Comparison of ENCODE assay signal across 10 cellular contexts in genomic region chr7:75623390-75624133, GRCh38.
DNase-seq lines count a peak whose midpoint lies in the region; ATAC-seq, FAIRE-seq and TF ChIP-seq lines count a peak whose summit lies in the region.
"Had no signal": no experiment of that assay in that cellular context is flagged by ENCODE, and none has a peak within 500 bp of the region (broad histone marks: within the 10 kb centered on the region; RNA-seq: fewer than 3 reads in every experiment).

No MANE protein-coding gene starts in this region.

- H3K4ac ChIP-seq in mesenchymal stem cell (ENCODE audit: low read depth in 1 of 2, low read length in 2 of 2) = peak overlapping the region; percentile 2 to 57

- no peak for TF ChIP-seq CTCF in thoracic aorta (IDR thresholded peaks at IDR 0.05)

- H3K23ac ChIP-seq in mesenchymal stem cell (ENCODE audit: low read length in 2 of 2) = peak overlapping the region in 1 of 2 experiments; percentile 3

- H3K4me1 ChIP-seq in mesenchymal stem cell (ENCODE audit: control insufficient read depth, insufficient read depth, low read depth, low read length) (peaks cover 9% of the 10 kb centered on the region), thoracic aorta (ENCODE audit: control insufficient read depth in 1 of 2, low read depth in 2 of 2) (peaks cover 11 to 27% of the 10 kb centered on the region in 2 donors)

- peaks cover 17% of the 10 kb centered on the region for H3K79me1 ChIP-seq in mesenchymal stem cell (replicated peaks; ENCODE audit: low read length, poor library complexity, severe bottlenecking)

- peak overlapping the region; percentile 66 for H4K8ac ChIP-seq in mesenchymal stem cell (ENCODE audit: low read length)

- no peak overlapping the region for H2AK5ac ChIP-seq in mesenchymal stem cell (ENCODE audit: low read length, severe bottlenecking)

- H3K27me3 ChIP-seq in mesenchymal stem cell (ENCODE audit: control insufficient read depth in 1 of 2, insufficient read depth in 1 of 2, low read length in 2 of 2) (no peaks in the 10 kb centered on the region), thoracic aorta (replicated peaks; ENCODE audit: insufficient read depth) (no peaks in the 10 kb centered on the region)

- no peak overlapping the region for H3K4me2 ChIP-seq in mesenchymal stem cell (ENCODE audit: low read length, poor library complexity, severe bottlenecking)
- H3K4me2 ChIP-seq: PC-9 had no signal

- no peak overlapping the region for H3K4me3 Mint-ChIP-seq in T-helper 1 cell treated with Interleukin-12 subunit alpha and Interleukin-12 subunit beta and Interleukin-4 antibody, amounts not matched to agents 30 μg/mL and 1 μg/mL, for 36 hours

- H3K18ac ChIP-seq in mesenchymal stem cell (ENCODE audit: low read depth in 1 of 2, low read length in 2 of 2) = peak overlapping the region; percentile 67 to 74

- H3K27ac ChIP-seq in mesenchymal stem cell (ENCODE audit: low read length, poor library complexity, severe bottlenecking) = peak overlapping the region; percentile 39
- H3K27ac ChIP-seq in thoracic aorta = peak overlapping the region; percentile 65 to 76
- H3K27ac ChIP-seq: PC-9 had no signal

- 92% methylated on average over 13 of the region's 16 CpGs for whole genome bisulfite sequencing in mesenchymal stem cell

- no peaks in the 10 kb centered on the region for H3K4me1 Mint-ChIP-seq in T-helper 1 cell treated with Interleukin-12 subunit alpha and Interleukin-12 subunit beta and Interleukin-4 antibody, amounts not matched to agents 30 μg/mL and 1 μg/mL, for 36 hours (ENCODE audit: low read depth)

- H4K91ac ChIP-seq in mesenchymal stem cell (ENCODE audit: low read length) = peak overlapping the region; percentile 77

- H3K4me3 ChIP-seq in mesenchymal stem cell (ENCODE audit: insufficient read depth in 1 of 2, low read depth in 1 of 2, low read length in 2 of 2) = no peak overlapping the region
- H3K4me3 ChIP-seq in thoracic aorta = no peak overlapping the region
- H3K4me3 ChIP-seq: PC-9 had no signal

- peak overlapping the region in 1 of 2 experiments; percentile 85 for H3K14ac ChIP-seq in mesenchymal stem cell (ENCODE audit: low read length in 2 of 2)

- H2AFZ ChIP-seq in mesenchymal stem cell (ENCODE audit: low read depth, low read length) = no peak overlapping the region
- H2AFZ ChIP-seq: PC-9 had no signal

- peak overlapping the region; percentile 47 to 49 for H2BK12ac ChIP-seq in mesenchymal stem cell (ENCODE audit: low read length in 2 of 2)

- H2BK5ac ChIP-seq in mesenchymal stem cell (ENCODE audit: low read depth, low read length, poor library complexity, severe bottlenecking) = no peak overlapping the region

- peaks cover 12% of the 10 kb centered on the region for H3K9me3 Mint-ChIP-seq in T-helper 1 cell treated with Interleukin-12 subunit alpha and Interleukin-12 subunit beta and Interleukin-4 antibody, amounts not matched to agents 30 μg/mL and 1 μg/mL, for 36 hours

- no peaks in the 10 kb centered on the region for H3K27me3 Mint-ChIP-seq in T-helper 1 cell treated with Interleukin-12 subunit alpha and Interleukin-12 subunit beta and Interleukin-4 antibody, amounts not matched to agents 30 μg/mL and 1 μg/mL, for 36 hours (ENCODE audit: low read depth)

- ATAC-seq in thoracic aorta (ENCODE audit: insufficient number of reproducible peaks, low FRiP score, low read depth) = no peak
- ATAC-seq in GM18502 (IDR thresholded peaks at IDR 0.05; ENCODE audit: poor library complexity, unreplicated experiment) = no peak

- H3K27ac Mint-ChIP-seq in T-helper 1 cell treated with Interleukin-12 subunit alpha and Interleukin-12 subunit beta and Interleukin-4 antibody, amounts not matched to agents 30 μg/mL and 1 μg/mL, for 36 hours = peak overlapping the region; percentile 24

- H3K36me3 ChIP-seq in mesenchymal stem cell (ENCODE audit: control insufficient read depth in 1 of 2, insufficient read depth in 2 of 2, low read depth in 1 of 2, low read length in 2 of 2) (peaks cover 0 to 12% of the 10 kb centered on the region in 2 experiments), thoracic aorta (no peaks in the 10 kb centered on the region)

- no peak overlapping the region for H3K9ac ChIP-seq in mesenchymal stem cell (ENCODE audit: low read length)

- no peak for DNase-seq in T-helper 1 cell
- peak; percentile 90 for DNase-seq in cerebellum (ENCODE audit: low spot score)
- peak; percentile 47 for DNase-seq in mesenchymal stem cell
- DNase-seq in thoracic aorta (ENCODE audit: low spot score) = no peak
- no peak for DNase-seq in HTR-8/SVneo (ENCODE audit: insufficient read length, low spot score)
- DNase-seq in stimulated activated CD4-positive, alpha-beta T cell treated with anti-CD3 and anti-CD28 coated beads, Interleukin-4, amount 100 ng/mL, for 24 hours = no peak
- DNase-seq: activated CD4-positive, alpha-beta T cell treated with anti-CD3 and anti-CD28 coated beads, Interleukin-2, amount 50 U/mL, for 1 hour; PC-9 had no signal

- peak overlapping the region; percentile 57 for H2BK120ac ChIP-seq in mesenchymal stem cell (ENCODE audit: low read depth, low read length)

- no peaks in the 10 kb centered on the region for H3K36me3 Mint-ChIP-seq in T-helper 1 cell treated with Interleukin-12 subunit alpha and Interleukin-12 subunit beta and Interleukin-4 antibody, amounts not matched to agents 30 μg/mL and 1 μg/mL, for 36 hours (ENCODE audit: low read depth)

- FAIRE-seq in HTR-8/SVneo (lab: Jason Lieb, UNC) = no peak

- H2BK15ac ChIP-seq in mesenchymal stem cell (ENCODE audit: low read depth, poor library complexity, severe bottlenecking) = peak overlapping the region; percentile 73

- H3K9me3 ChIP-seq in mesenchymal stem cell (ENCODE audit: control insufficient read depth, low read length) (peaks cover 18% of the 10 kb centered on the region), thoracic aorta (no peaks in the 10 kb centered on the region)

Comparison
In these comparisons a context has a peak if more than half of its experiments do, and no peak if none do; other contexts are left out.
1. DNase-seq: peak in cerebellum (single experiment) and mesenchymal stem cell (single experiment); none in T-helper 1 cell (0 of 5), thoracic aorta (single experiment), HTR-8/SVneo (single experiment) and stimulated activated CD4-positive, alpha-beta T cell treated with anti-CD3 and anti-CD28 coated beads, Interleukin-4, amount 100 ng/mL, for 24 hours (single experiment).